ENCODE assay signal across 9 cellular contexts in genomic region chr16:660459-661183, GRCh38. TPM values are rescaled to one million over a fixed set of nuclear protein-coding genes. Genes with fewer than 3 reads are reported as not detected.
DNase-seq lines count a peak whose midpoint lies in the region; ATAC-seq and TF ChIP-seq lines count a peak whose summit lies in the region.
"Had no signal": no experiment of that assay in that cellular context is flagged by ENCODE, and none has a peak within 500 bp of the region (broad histone marks: within the 10 kb centered on the region; RNA-seq: fewer than 3 reads in every experiment).

No MANE protein-coding gene starts in this region.

- H3K36me3 ChIP-seq in Panc1 (ENCODE audit: control insufficient read depth, insufficient read depth, low read length) (no peaks in the 10 kb centered on the region), fibroblast of lung (ENCODE audit: control insufficient read depth, insufficient read depth, low read length) (peaks cover 10% of the 10 kb centered on the region), thoracic aorta (peaks cover 1% of the 10 kb centered on the region)

- H3K27ac Mint-ChIP-seq in natural killer cell = peak overlapping the region; percentile 29 to 59

- ATAC-seq in HG03097 (IDR thresholded peaks at IDR 0.05; ENCODE audit: low FRiP score, unreplicated experiment) (peak; percentile 39), Panc1 (peak; percentile 86), natural killer cell (peak; percentile 88 to 94 (median 88)), thoracic aorta (ENCODE audit: insufficient number of reproducible peaks, low FRiP score, low read depth) (no peak), GM19397 (IDR thresholded peaks at IDR 0.05; ENCODE audit: unreplicated experiment) (no peak)

- CTCF ChIA-PET in Panc1 (lab: Charles Lee) = no interaction called here

- no peak overlapping the region for H3K9ac ChIP-seq in fibroblast of lung (ENCODE audit: insufficient read depth, low read length)

- no peaks in the 10 kb centered on the region for H3K9me3 Mint-ChIP-seq in natural killer cell

- in situ Hi-C loops in Panc1 (cut with HindIII; ENCODE audit: low pct_unique_long_range_greater_than_20kb, low sequenced_read_pairs) = no loop called here

- no peaks in the 10 kb centered on the region for H4K20me1 ChIP-seq in fibroblast of lung (ENCODE audit: control insufficient read depth, extremely low read depth, insufficient read depth, low read length)

- H3K27me3 ChIP-seq in Panc1 (ENCODE audit: control insufficient read depth, insufficient read depth, low read length) = no peaks in the 10 kb centered on the region
- H3K27me3 ChIP-seq in fibroblast of lung (ENCODE audit: control insufficient read depth, insufficient read depth, low read length) = no peaks in the 10 kb centered on the region
- no peaks in the 10 kb centered on the region for H3K27me3 ChIP-seq in thoracic aorta (replicated peaks; ENCODE audit: insufficient read depth)

- peaks cover 4 to 13% of the 10 kb centered on the region in 2 donors for H3K4me1 Mint-ChIP-seq in natural killer cell

- H3K79me2 ChIP-seq in fibroblast of lung (ENCODE audit: control insufficient read depth, insufficient read depth, low read length) = no peaks in the 10 kb centered on the region

- POLR2A ChIA-PET in Panc1 (lab: Charles Lee) = interaction anchor here (1.3 kb wide), 1 partner anchor 11 kb away, joined by 4 read pairs; the partner anchor contains the start of gene WDR90

- H3K4me1 ChIP-seq in Panc1 (ENCODE audit: control insufficient read depth, insufficient read depth, low read length) (peaks cover 15% of the 10 kb centered on the region), fibroblast of lung (ENCODE audit: control insufficient read depth, extremely low read depth, insufficient read depth, low read length) (no peaks in the 10 kb centered on the region), thoracic aorta (ENCODE audit: control insufficient read depth in 1 of 2, low read depth in 2 of 2) (no peaks in the 10 kb centered on the region)

- no peak overlapping the region for H3K4me2 ChIP-seq in fibroblast of lung (ENCODE audit: extremely low read depth, insufficient read depth, low read length)

- TF ChIP-seq CTCF in GM12864 (IDR thresholded peaks at IDR 0.05; ENCODE audit: low read depth, low read length, missing control alignments) = peak; percentile 51
- peak; percentile 55 for TF ChIP-seq CTCF in Panc1 (IDR thresholded peaks at IDR 0.05)
- peak; percentile 37 to 48 for TF ChIP-seq CTCF in fibroblast of lung (conservative IDR thresholded peaks at IDR 0.05 in 1 of 2, IDR thresholded peaks at IDR 0.05 in 1 of 2; ENCODE audit: low read depth in 1 of 2, low read length in 2 of 2)
- peak; percentile 57 for TF ChIP-seq CTCF in natural killer cell (IDR thresholded peaks at IDR 0.05)
- peak; percentile 44 for TF ChIP-seq CTCF in thoracic aorta (IDR thresholded peaks at IDR 0.05)

- no peak overlapping the region for H3K4me3 ChIP-seq in GM12864 (ENCODE audit: low read depth, low read length)
- peak overlapping the region; percentile 22 to 45 for H3K4me3 ChIP-seq in Panc1 (ENCODE audit: low read depth in 2 of 2, low read length in 2 of 2)
- H3K4me3 ChIP-seq in fibroblast of lung (replicated peaks in 1 of 4; ENCODE audit: control extremely low read depth in 1 of 4, insufficient read depth in 1 of 4, low read depth in 3 of 4, low read length in 4 of 4) = no peak overlapping the region
- H3K4me3 ChIP-seq in thoracic aorta = peak overlapping the region; percentile 50

- BruUV-seq in Panc1 (replicated peaks; lab: Mats Ljungman, UMichigan) = no TSS peak

- no peaks in the 10 kb centered on the region for H3K36me3 Mint-ChIP-seq in natural killer cell

- intact Hi-C loops in Panc1 (cut with micrococcal nuclease; ENCODE audit: unreplicated experiment) (no loop called here), natural killer cell (cut with micrococcal nuclease) (loop anchor here (5.0 kb wide), 1 partner anchor 268 kb away; no protein-coding TSS in a partner anchor)

- H3K27me3 Mint-ChIP-seq in natural killer cell (ENCODE audit: low read depth in 2 of 2) = no peaks in the 10 kb centered on the region

- no peak overlapping the region for H2AFZ ChIP-seq in fibroblast of lung (ENCODE audit: low read length)

- DNase-seq in GM12864 (ENCODE audit: low read depth) (no peak), Panc1 (ENCODE audit: low read depth, low spot score) (no peak), fibroblast of lung (ENCODE audit: low read depth in 2 of 2) (peak; percentile 60 to 80), natural killer cell (peak; percentile 74), thoracic aorta (ENCODE audit: low spot score) (no peak)
- DNase-seq in activated T-helper 1 cell treated with anti-CD3 and anti-CD28 coated beads, Interleukin-2, amount 50 U/mL, for 16 hours (ENCODE audit: low read depth in 1 of 2, low spot score in 1 of 2) = peak; percentile 35 to 58

- H3K4me3 Mint-ChIP-seq in natural killer cell = peak overlapping the region; percentile 53

- H3K9me3 ChIP-seq in Panc1 (ENCODE audit: control insufficient read depth, insufficient read depth, low read depth, low read length) (no peaks in the 10 kb centered on the region), fibroblast of lung (ENCODE audit: control insufficient read depth, insufficient read depth, low read depth, low read length) (no peaks in the 10 kb centered on the region), thoracic aorta (no peaks in the 10 kb centered on the region)

- H3K27ac ChIP-seq in Panc1 (ENCODE audit: low read length) (peak overlapping the region; percentile 87), fibroblast of lung (ENCODE audit: insufficient read depth, low read length) (no peak overlapping the region), thoracic aorta (no peak overlapping the region)
- H3K27ac ChIP-seq: epithelial cell of prostate had no signal

RNA-seq across cellular contexts. Expression of gene RHOT2, which starts 7.3 kb away (rescaled TPM):
- total RNA-seq in Panc1 (2021; ENCODE audit: unreplicated experiment) (195 TPM), fibroblast of lung (27.7 and 29.6 TPM in 2 replicates), natural killer cell (100 to 1,000 TPM; 205 to 216 (median 211) TPM), thoracic aorta (10 to 100 TPM; 62.0 to 80.4 TPM)
- polyA plus RNA-seq in Panc1 (2012; ENCODE audit: insufficient read length) = 223 TPM
- 35.4 and 39.7 TPM in 2 replicates for polyA plus RNA-seq in fibroblast of lung
- 49.7 and 60.2 TPM in 2 replicates for polyA plus RNA-seq in fibroblast of lung (2012)
- 36.3 and 40.9 TPM in 2 replicates for polyA minus RNA-seq in fibroblast of lung (ENCODE audit: low replicate concordance)

RNA-seq across cellular contexts. Expression of gene WDR90, which starts 11.5 kb away (rescaled TPM):
- total RNA-seq in Panc1 (2021; ENCODE audit: unreplicated experiment) (58.9 TPM), fibroblast of lung (4.6 and 4.8 TPM in 2 replicates), natural killer cell (10 to 100 TPM; 16.7 to 22.8 (median 20.2) TPM), thoracic aorta (10 to 100 TPM; 22.7 to 39.4 TPM)
- 63.1 TPM for polyA plus RNA-seq in Panc1 (2012; ENCODE audit: insufficient read length)
- 2.9 and 4.4 TPM in 2 replicates for polyA plus RNA-seq in fibroblast of lung
- 8.1 and 9.7 TPM in 2 replicates for polyA plus RNA-seq in fibroblast of lung (2012)
- polyA minus RNA-seq in fibroblast of lung (ENCODE audit: low replicate concordance) = 3.3 and 8.7 TPM in 2 replicates

RNA-seq across cellular contexts. Expression of gene RHBDL1, which starts 14.8 kb away (rescaled TPM):
- total RNA-seq in Panc1 (2021; ENCODE audit: unreplicated experiment) (6.6 TPM), fibroblast of lung (2.6 and 7.1 TPM in 2 replicates), natural killer cell (1 to 10 TPM; 2.9 to 4.2 (median 4.2) TPM), thoracic aorta (1 to 10 TPM in 1 of 2 donors, under 1 TPM in 1; 0.42 to 8.0 TPM)
- 14.1 TPM for polyA plus RNA-seq in Panc1 (2012; ENCODE audit: insufficient read length)
- 0.76 and 1.4 TPM in 2 replicates for polyA plus RNA-seq in fibroblast of lung
- 1.4 and 2.8 TPM in 2 replicates for polyA plus RNA-seq in fibroblast of lung (2012)
- 1.6 and 2.6 TPM in 2 replicates for polyA minus RNA-seq in fibroblast of lung (ENCODE audit: low replicate concordance)

RNA-seq across cellular contexts. Expression of gene MCRIP2, which starts 19.0 kb away (rescaled TPM):
- total RNA-seq in Panc1 (2021; ENCODE audit: unreplicated experiment) (91.6 TPM), fibroblast of lung (18.0 and 21.8 TPM in 2 replicates), natural killer cell (10 to 100 TPM; 11.3 to 17.4 (median 15.7) TPM), thoracic aorta (10 to 100 TPM; 12.2 to 42.2 TPM)
- 120 TPM for polyA plus RNA-seq in Panc1 (2012; ENCODE audit: insufficient read length)
- polyA plus RNA-seq in fibroblast of lung = 2.8 and 3.4 TPM in 2 replicates
- 10.8 and 13.0 TPM in 2 replicates for polyA plus RNA-seq in fibroblast of lung (2012)
- 1.9 and 2.9 TPM in 2 replicates for polyA minus RNA-seq in fibroblast of lung (ENCODE audit: low replicate concordance)

RNA-seq across cellular contexts. Expression of gene STUB1, which starts 19.6 kb away (rescaled TPM):
- 217 TPM for total RNA-seq in Panc1 (2021; ENCODE audit: unreplicated experiment)
- 401 TPM for polyA plus RNA-seq in Panc1 (2012; ENCODE audit: insufficient read length)
- 114 and 133 TPM in 2 replicates for total RNA-seq in fibroblast of lung
- polyA plus RNA-seq in fibroblast of lung = 94.6 and 146 TPM in 2 replicates
- 99.4 and 161 TPM in 2 replicates for polyA plus RNA-seq in fibroblast of lung (2012)
- polyA minus RNA-seq in fibroblast of lung (ENCODE audit: low replicate concordance) = 143 and 175 TPM in 2 replicates
- 10 to 100 TPM; 89.5 to 95.4 (median 93.5) TPM for total RNA-seq in natural killer cell
- 100 to 1,000 TPM; 103 to 145 TPM for total RNA-seq in thoracic aorta

Comparison
In these comparisons a context has a peak if more than half of its experiments do, and no peak if none do; other contexts are left out.
1. DNase-seq: peak in activated T-helper 1 cell treated with anti-CD3 and anti-CD28 coated beads, Interleukin-2, amount 50 U/mL, for 16 hours (2 of 2), fibroblast of lung (2 of 2) and natural killer cell (single experiment); none in GM12864 (single experiment), Panc1 (single experiment) and thoracic aorta (single experiment).
2. H3K4me3 ChIP-seq: peak in Panc1 (2 of 2) and thoracic aorta (single experiment); none in GM12864 (single experiment) and fibroblast of lung (0 of 4).
3. ATAC-seq: peak in HG03097 (single experiment), Panc1 (single experiment) and natural killer cell (3 of 3); none in thoracic aorta (single experiment) and GM19397 (single experiment).
4. Peak in every context shown above with its lines, with median percentiles within 50 percentile points of each other: CTCF ChIP-seq.